ENCODE assay signal across 8 cellular contexts in genomic region chr5:139745800-139746690, GRCh38. TPM values are rescaled to one million over a fixed set of nuclear protein-coding genes. Genes with fewer than 3 reads are reported as not detected.
DNase-seq lines count a peak whose midpoint lies in the region; ATAC-seq and TF ChIP-seq lines count a peak whose summit lies in the region.
"Had no signal": no experiment of that assay in that cellular context is flagged by ENCODE, and none has a peak within 500 bp of the region (broad histone marks: within the 10 kb centered on the region; RNA-seq: fewer than 3 reads in every experiment).

No MANE protein-coding gene starts in this region.

- no peaks in the 10 kb centered on the region for H3K79me2 ChIP-seq in hepatocyte

- H3K27ac ChIP-seq in hepatocyte (peak overlapping the region; percentile 7), prostate gland (no peak overlapping the region)
- H3K27ac ChIP-seq: neutrophil had no signal

- H3K36me3 ChIP-seq in hepatocyte (replicated peaks; ENCODE audit: insufficient read depth, low read depth) (no peaks in the 10 kb centered on the region), prostate gland (no peaks in the 10 kb centered on the region)
- H3K36me3 ChIP-seq: neutrophil had no signal

- peak; percentile 85 for DNase-seq in HPDE6-E6E7 (ENCODE audit: extremely low spot score)
- peak; percentile 85 for DNase-seq in SW480 (ENCODE audit: low spot score)
- peak; percentile 65 for DNase-seq in astrocyte of the cerebellum (ENCODE audit: low read depth)
- DNase-seq in hepatocyte (ENCODE audit: low spot score): peak; percentile 81
- peak; percentile 54 for DNase-seq in prostate gland (ENCODE audit: low spot score)

- intact Hi-C loops in prostate gland (cut with DNase I): no loop called here

- H3K9me2 ChIP-seq in hepatocyte (replicated peaks; ENCODE audit: insufficient read depth): no peaks in the 10 kb centered on the region

- peak overlapping the region; percentile 16 for H2AFZ ChIP-seq in hepatocyte

- H4K20me1 ChIP-seq in hepatocyte (ENCODE audit: insufficient read depth, poor library complexity, severe bottlenecking): no peaks in the 10 kb centered on the region

- H3K4me3 ChIP-seq in astrocyte of the cerebellum (ENCODE audit: low read depth, low read length) (no peak overlapping the region), hepatocyte (no peak overlapping the region), prostate gland (peak overlapping the region; percentile 6 to 21)

- ATAC-seq in GM18867 (IDR thresholded peaks at IDR 0.05; ENCODE audit: unreplicated experiment) (peak; percentile 45), GM21360 (IDR thresholded peaks at IDR 0.05; ENCODE audit: unreplicated experiment) (no peak)

- 10% methylated on average over 38 of the region's 44 CpGs for WGBS in hepatocyte (ENCODE audit: low lambda C conversion rate, missing lambda C conversion rate)
- 16% methylated on average over 30 of the region's 44 CpGs for WGBS in prostate gland

- H3K9me3 ChIP-seq in hepatocyte (ENCODE audit: low read depth) (no peaks in the 10 kb centered on the region), prostate gland (no peaks in the 10 kb centered on the region)
- H3K9me3 ChIP-seq: neutrophil had no signal

- H3K27me3 ChIP-seq in hepatocyte: peaks cover 17% of the 10 kb centered on the region
- peaks cover 2% of the 10 kb centered on the region for H3K27me3 ChIP-seq in prostate gland (replicated peaks; ENCODE audit: insufficient read depth)

- TF ChIP-seq CTCF in astrocyte of the cerebellum (IDR thresholded peaks at IDR 0.05; ENCODE audit: low read depth, low read length, missing control alignments): no peak
- TF ChIP-seq CTCF in hepatocyte (IDR thresholded peaks at IDR 0.05; ENCODE audit: poor library complexity): no peak
- TF ChIP-seq CTCF in prostate gland (IDR thresholded peaks at IDR 0.05): no peak

- in situ Hi-C loops in astrocyte of the cerebellum (cut with HindIII; ENCODE audit: low sequenced_read_pairs): loop anchor here (5.0 kb wide), 1 partner anchor 99 kb away; the partner anchor contains the start of gene CXXC5

- peak overlapping the region; percentile 91 for H3K4me2 ChIP-seq in hepatocyte

- H3K4me1 ChIP-seq in hepatocyte (ENCODE audit: insufficient read depth) (peaks cover 35% of the 10 kb centered on the region), prostate gland (replicated peaks) (peaks cover 9% of the 10 kb centered on the region)

- TF ChIP-seq POLR2A in prostate gland (IDR thresholded peaks at IDR 0.05): no peak

RNA-seq across cellular contexts. Expression of gene PSD2, which starts 49.6 kb away (rescaled TPM):
- total RNA-seq in hepatocyte (not detected in 2 replicates), prostate gland (under 1 TPM; 0.46 to 0.74 TPM)
- 0.54 TPM in 1 of 2 replicates, not detected in the other for polyA plus RNA-seq in hepatocyte

Comparison
In these comparisons a context has a peak if more than half of its experiments do, and no peak if none do; other contexts are left out.
1. H3K4me3 ChIP-seq: peak in prostate gland (2 of 2); none in astrocyte of the cerebellum (single experiment) and hepatocyte (single experiment).
2. Peak in every context shown above with its lines, with median percentiles within 50 percentile points of each other: DNase-seq.